Comparison of ENCODE assay signal across 1 cellular context in genomic region chr15:43329960-43330779, GRCh38.
A peak's percentile ranks its signal among the peaks of the same experiment; 100 is the strongest.
TF ChIP-seq lines count a peak whose summit lies in the region.

Gene LCMT2, minus strand, starts transcription at chr15:43330573. Its CDS starts 84 bp downstream, at chr15:43330489.

TF ChIP-seq in HepG2, 621 proteins besides CTCF, POLR2A, EP300 and RAD21 (continued from another document and continues in another):
- TF ChIP-seq IKZF5 (CRISPR knock-in tag; IDR thresholded peaks at IDR 0.05), result no peak; the same call in none of the 2 replicates
- TF ChIP-seq TEAD2 (CRISPR knock-in tag; IDR thresholded peaks at IDR 0.05), result no peak
- no peak for TF ChIP-seq ZFAT (CRISPR knock-in tag; conservative IDR thresholded peaks at IDR 0.05)
- peak; percentile 78 for TF ChIP-seq ZGPAT (CRISPR knock-in tag; IDR thresholded peaks at IDR 0.05)
- TF ChIP-seq ARNT (IDR thresholded peaks at IDR 0.05), result no peak
- no peak for TF ChIP-seq ZNF782 (CRISPR knock-in tag; IDR thresholded peaks at IDR 0.05; ENCODE audit: borderline replicate concordance)
- TF ChIP-seq ZNF180 (CRISPR knock-in tag; IDR thresholded peaks at IDR 0.05; ENCODE audit: borderline replicate concordance, low read depth), result no peak
- TF ChIP-seq NFE2 (CRISPR knock-in tag; IDR thresholded peaks at IDR 0.05), result no peak
- no peak for TF ChIP-seq TOPORS (CRISPR knock-in tag; IDR thresholded peaks at IDR 0.05)
- no peak for TF ChIP-seq TBP (CRISPR knock-in tag; IDR thresholded peaks at IDR 0.05)
- peak; percentile 80 for TF ChIP-seq SP2 (CRISPR knock-in tag; IDR thresholded peaks at IDR 0.05)
- TF ChIP-seq ZNF138 (CRISPR knock-in tag; IDR thresholded peaks at IDR 0.05; ENCODE audit: low read depth), result no peak
- TF ChIP-seq TERF1 (CRISPR knock-in tag; IDR thresholded peaks at IDR 0.05), result no peak; the same call in 1 of the 2 replicates
- TF ChIP-seq ZNF280D (CRISPR knock-in tag; IDR thresholded peaks at IDR 0.05), result peak; percentile 62; the same call in 1 of the 2 replicates
- no peak for TF ChIP-seq RFXAP (CRISPR knock-in tag; IDR thresholded peaks at IDR 0.05; ENCODE audit: borderline replicate concordance)
- TF ChIP-seq ZFP36L1 (CRISPR knock-in tag; IDR thresholded peaks at IDR 0.05), result no peak
- TF ChIP-seq SKIL (CRISPR knock-in tag; IDR thresholded peaks at IDR 0.05; ENCODE audit: borderline replicate concordance), result no peak
- peak; percentile 59; the same call in 1 of the 2 replicates for TF ChIP-seq ZNF451 (CRISPR knock-in tag; IDR thresholded peaks at IDR 0.05)
- no peak for TF ChIP-seq PTBP1 (IDR thresholded peaks at IDR 0.05; ENCODE audit: low read depth, low read length, poor library complexity, severe bottlenecking)
- no peak for TF ChIP-seq MED13 (CRISPR knock-in tag; IDR thresholded peaks at IDR 0.05)
- no peak for TF ChIP-seq ZMAT5 (CRISPR knock-in tag; IDR thresholded peaks at IDR 0.05; ENCODE audit: borderline replicate concordance, low read depth)
- peak; percentile 97 for TF ChIP-seq GABPB1 (CRISPR knock-in tag; IDR thresholded peaks at IDR 0.05)
- peak; percentile 93 for TF ChIP-seq DRAP1 (CRISPR knock-in tag; IDR thresholded peaks at IDR 0.05)
- TF ChIP-seq GZF1 (CRISPR knock-in tag; IDR thresholded peaks at IDR 0.05), result no peak; the same call in 1 of the 2 replicates
- no peak for TF ChIP-seq NCOA5 (CRISPR knock-in tag; IDR thresholded peaks at IDR 0.05)
- no peak for TF ChIP-seq ZNF17 (CRISPR knock-in tag; IDR thresholded peaks at IDR 0.05)
- TF ChIP-seq ZNF143 (CRISPR knock-in tag; IDR thresholded peaks at IDR 0.05), result no peak
- peak; percentile 98 for TF ChIP-seq ETV6 (CRISPR knock-in tag; conservative IDR thresholded peaks at IDR 0.05)
- TF ChIP-seq KMT2A (CRISPR knock-in tag; IDR thresholded peaks at IDR 0.05), result peak; percentile 77
- no peak; the same call in 1 of the 2 replicates for TF ChIP-seq KLF6 (CRISPR knock-in tag; IDR thresholded peaks at IDR 0.05)
- TF ChIP-seq JARID2 (CRISPR knock-in tag; IDR thresholded peaks at IDR 0.05; ENCODE audit: insufficient replicate concordance), result no peak
- no peak; a peak in 2 of 4 replicates for TF ChIP-seq KLF16 (CRISPR knock-in tag; IDR thresholded peaks at IDR 0.05)
- TF ChIP-seq ZNF710 (CRISPR knock-in tag; IDR thresholded peaks at IDR 0.05; ENCODE audit: borderline replicate concordance), result peak; percentile 52; the same call in 1 of the 2 replicates
- peak; percentile 29 for TF ChIP-seq U2AF1 (optimal IDR thresholded peaks at IDR 0.05; ENCODE audit: low read depth, low read length)
- TF ChIP-seq WIZ (CRISPR knock-in tag; IDR thresholded peaks at IDR 0.05), result no peak; the same call in 1 of the 2 replicates
- peak; percentile 89 for TF ChIP-seq ZBTB14 (CRISPR knock-in tag; IDR thresholded peaks at IDR 0.05)
- peak; percentile 57; the same call in 1 of the 2 replicates for TF ChIP-seq RXRA (CRISPR knock-in tag; IDR thresholded peaks at IDR 0.05)
- TF ChIP-seq ZSCAN25 (CRISPR knock-in tag; IDR thresholded peaks at IDR 0.05), result no peak
- TF ChIP-seq MXD3 (CRISPR knock-in tag; IDR thresholded peaks at IDR 0.05), result no peak; the same call in 1 of the 2 replicates
- TF ChIP-seq MEIS2 (CRISPR knock-in tag; IDR thresholded peaks at IDR 0.05), result no peak
- no peak for TF ChIP-seq KLF9 (CRISPR knock-in tag; IDR thresholded peaks at IDR 0.05; ENCODE audit: low read depth)
- peak; percentile 76 for TF ChIP-seq ETV5 (CRISPR knock-in tag; IDR thresholded peaks at IDR 0.05; ENCODE audit: borderline replicate concordance)
- 0 out of 2 replicates have a peak, but pooled peaks have one; percentile 24 for TF ChIP-seq GATAD2A (CRISPR knock-in tag; IDR thresholded peaks at IDR 0.05)
- TF ChIP-seq MXD1 (CRISPR knock-in tag; IDR thresholded peaks at IDR 0.05), result peak; percentile 95
- no peak for TF ChIP-seq CENPX (CRISPR knock-in tag; IDR thresholded peaks at IDR 0.05)
- no peak for TF ChIP-seq HDAC6 (IDR thresholded peaks at IDR 0.05; ENCODE audit: low read depth, low read length)
- peak; percentile 83 for TF ChIP-seq UBTF (CRISPR knock-in tag; IDR thresholded peaks at IDR 0.05)
- no peak for TF ChIP-seq PLRG1 (conservative IDR thresholded peaks at IDR 0.05)
- TF ChIP-seq JUNB (CRISPR knock-in tag; IDR thresholded peaks at IDR 0.05; ENCODE audit: borderline replicate concordance), result no peak
- TF ChIP-seq HNRNPH1 (optimal IDR thresholded peaks at IDR 0.05; ENCODE audit: low read depth, low read length), result no peak
- no peak for TF ChIP-seq ZSCAN30 (CRISPR knock-in tag; IDR thresholded peaks at IDR 0.05)
- TF ChIP-seq ZSCAN9 (CRISPR knock-in tag; IDR thresholded peaks at IDR 0.05; ENCODE audit: borderline replicate concordance), result peak; percentile 21; the same call in 1 of the 2 replicates
- no peak for TF ChIP-seq TRIM24 (CRISPR knock-in tag; IDR thresholded peaks at IDR 0.05)
- no peak for TF ChIP-seq ZNF260 (CRISPR knock-in tag; IDR thresholded peaks at IDR 0.05; ENCODE audit: borderline replicate concordance, low read depth)
- TF ChIP-seq ZNF30 (CRISPR knock-in tag; IDR thresholded peaks at IDR 0.05), result peak; percentile 83; the same call in 1 of the 2 replicates
- no peak for TF ChIP-seq ZKSCAN8 (CRISPR knock-in tag; IDR thresholded peaks at IDR 0.05; ENCODE audit: borderline replicate concordance)
- TF ChIP-seq FLYWCH1 (CRISPR knock-in tag; IDR thresholded peaks at IDR 0.05), result no peak
